ENCODE assay signal across 8 cellular contexts in the genomic region with DNA sequence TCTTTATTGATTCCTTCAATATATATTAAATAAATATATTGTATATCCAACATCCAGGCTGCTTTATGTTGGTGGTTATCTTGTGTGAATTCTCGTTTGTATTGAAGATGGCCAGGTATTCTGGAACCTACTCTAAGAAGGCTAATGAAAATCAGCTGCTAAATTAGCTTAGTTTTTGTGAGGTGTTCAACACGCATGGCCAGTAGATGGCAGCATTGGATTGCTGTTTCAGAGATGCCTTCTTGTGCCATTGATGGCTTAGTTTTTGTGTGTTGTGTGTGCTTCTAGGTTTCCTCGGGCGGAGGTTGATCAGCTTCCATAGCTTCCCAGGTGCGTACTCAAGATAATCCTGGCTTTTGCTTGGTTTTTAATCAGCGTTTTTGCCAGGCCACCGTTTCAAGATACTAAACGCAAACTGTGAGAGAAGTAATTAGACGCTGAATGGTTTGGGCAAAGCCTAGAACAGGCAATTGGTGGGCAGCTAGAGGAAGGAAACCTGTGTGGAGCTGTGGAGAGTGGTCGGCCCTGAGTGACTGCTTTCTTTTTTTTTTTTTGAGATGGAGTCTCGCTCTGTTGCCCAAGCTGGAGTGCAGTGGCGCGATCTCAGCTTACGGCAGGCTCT. TPM values are rescaled to one million over a fixed set of nuclear protein-coding genes. Genes with fewer than 3 reads are reported as not detected.
A peak's percentile ranks its signal among the peaks of the same experiment; 100 is the strongest.
DNase-seq lines count a peak whose midpoint lies in the region; ATAC-seq and TF ChIP-seq lines count a peak whose summit lies in the region.

No MANE protein-coding gene starts in this region.

- WGBS in right cardiac atrium = 42% methylated on average over 14 of the region's 14 CpGs
- 42 to 45% methylated on average over 14 of the region's 14 CpGs for WGBS in sigmoid colon, 2 donors

- H3K4me3 Mint-ChIP-seq in HFFc6 (no peak overlapping the region), T-helper 17 cell (no peak overlapping the region)

- TF ChIP-seq EP300 in sigmoid colon (IDR thresholded peaks at IDR 0.05) = no peak

- no peak overlapping the region for H3K27ac ChIP-seq in right cardiac atrium (ENCODE audit: low read length)
- H3K27ac ChIP-seq in sigmoid colon = peak overlapping the region in 1 of 4 donors; percentile 9

- TF ChIP-seq CTCF in GM10266 (IDR thresholded peaks at IDR 0.05; ENCODE audit: control insufficient read depth, insufficient read depth, low read depth, missing control alignments) (peak; percentile 89), HFFc6 (IDR thresholded peaks at IDR 0.05) (peak; percentile 93), sigmoid colon (IDR thresholded peaks at IDR 0.05) (peak; percentile 64 to 80 (median 75))

- H3K4me3 ChIP-seq in right cardiac atrium (ENCODE audit: low read length) (no peak overlapping the region), sigmoid colon (no peak overlapping the region)

- H3K27me3 Mint-ChIP-seq in HFFc6 (ENCODE audit: insufficient read depth) (peaks cover 4% of the 10 kb centered on the region; the same call in 1 of the 2 replicates), T-helper 17 cell (no peaks in the 10 kb centered on the region)

- H3K4me1 ChIP-seq in right cardiac atrium (ENCODE audit: control insufficient read depth, insufficient read depth, low read length) (peaks cover 3% of the 10 kb centered on the region), sigmoid colon (peaks cover 0 to 15% (median 10%) of the 10 kb centered on the region in 4 donors)

- intact Hi-C loops in right cardiac atrium (cut with DNase I) = loop anchor here in 2 of 4 donors (5.0 to 10.0 kb wide), 3 partner anchors 52 to 264 kb away; no protein-coding TSS in a partner anchor
- intact Hi-C loops in sigmoid colon (cut with DNase I) = loop anchor here (10.0 kb wide), 1 partner anchor 424 kb away; a partner anchor contains a TSS

- peak; percentile 69 for DNase-seq in GM10266 (ENCODE audit: extremely low spot score)
- DNase-seq in HFFc6 = peak; percentile 66
- DNase-seq in NCI-H1105 treated with DMSO at 0.1 percent for 48 hours (lab: John Stamatoyannopoulos, UW) = peak; percentile 37
- DNase-seq in T-helper 17 cell = peak; percentile 49 to 61 (median 53)
- DNase-seq in amygdala (lab: John Stamatoyannopoulos, UW) = peak in 49 of 56 donors; percentile 4 to 89 (median 46)
- DNase-seq in right cardiac atrium = peak in 2 of 3 donors; percentile 43 to 53
- DNase-seq in sigmoid colon = peak; percentile 79

- H3K27me3 ChIP-seq in right cardiac atrium (ENCODE audit: control insufficient read depth, insufficient read depth) (no peaks in the 10 kb centered on the region), sigmoid colon (no peaks in the 10 kb centered on the region)

- H3K9me3 ChIP-seq in T-helper 17 cell (ENCODE audit: control insufficient read depth, low read length, poor library complexity, severe bottlenecking) (no peaks in the 10 kb centered on the region), right cardiac atrium (ENCODE audit: control insufficient read depth, low read length) (no peaks in the 10 kb centered on the region), sigmoid colon (no peaks in the 10 kb centered on the region)

- H3K36me3 ChIP-seq in sigmoid colon = no peaks in the 10 kb centered on the region

- H3K36me3 Mint-ChIP-seq in HFFc6 (ENCODE audit: low read depth) = peaks cover 5% of the 10 kb centered on the region
- peaks cover 3% of the 10 kb centered on the region for H3K36me3 Mint-ChIP-seq in T-helper 17 cell (ENCODE audit: low read depth)

- H3K4me1 Mint-ChIP-seq in HFFc6 (ENCODE audit: low read depth) (peaks cover 45% of the 10 kb centered on the region), T-helper 17 cell (peaks cover 11% of the 10 kb centered on the region)

- TF ChIP-seq POLR2A in sigmoid colon (IDR thresholded peaks at IDR 0.05) = no peak

- ATAC-seq in T-helper 17 cell (peak; percentile 81), right cardiac atrium (peak; percentile 44 to 55), HG03457 (IDR thresholded peaks at IDR 0.05; ENCODE audit: unreplicated experiment) (no peak)

- no peaks in the 10 kb centered on the region for H3K9me3 Mint-ChIP-seq in HFFc6

- H3K27ac Mint-ChIP-seq in HFFc6 (no peak overlapping the region), T-helper 17 cell (peak overlapping the region; percentile 62)

RNA-seq across cellular contexts. Expression of a gene that starts 15.1 kb away (rescaled TPM):
- 10 to 100 TPM; 16.7 to 23.5 (median 18.3) TPM for total RNA-seq in HFFc6 (2021; fragmentation: NEBNext Ultra II Directional; extraction: Animal tissue kit (Norgen Biotek cat#: 25700))
- total RNA-seq in T-helper 17 cell (10 to 100 TPM; 23.3 to 24.0 TPM), right cardiac atrium (10 to 100 TPM in 1 of 4 donors, 1 to 10 TPM in 3; 5.5 to 10.6 (median 9.7) TPM), sigmoid colon (1 to 10 TPM; 1.8 to 5.4 (median 2.5) TPM)
- polyA plus RNA-seq in right cardiac atrium (4.7 TPM), sigmoid colon (10 to 100 TPM in 1 of 3 donors, 1 to 10 TPM in 2; 2.4 to 10.9 (median 5.3) TPM)
